In genomic region chrX:16788477-16788876, GRCh38 we compare ENCODE assay signal across 1 cellular context.
TF ChIP-seq lines count a peak whose summit lies in the region.

No MANE protein-coding gene starts in this region.

TF ChIP-seq in HepG2, 621 proteins besides CTCF, POLR2A, EP300 and RAD21:
- no peak for TF ChIP-seq SALL1 (CRISPR knock-in tag; IDR thresholded peaks at IDR 0.05)
- 0 out of 4 replicates have a peak, but pooled peaks of 1 of the 2 experiments have one; percentile 30 for TF ChIP-seq ATF4 (CRISPR knock-in tag; IDR thresholded peaks at IDR 0.05)
- TF ChIP-seq CEBPG (CRISPR knock-in tag; IDR thresholded peaks at IDR 0.05): 0 out of 2 replicates have a peak, but pooled peaks have one; percentile 20
